ENCODE assay signal across 10 cellular contexts in the genomic region with DNA sequence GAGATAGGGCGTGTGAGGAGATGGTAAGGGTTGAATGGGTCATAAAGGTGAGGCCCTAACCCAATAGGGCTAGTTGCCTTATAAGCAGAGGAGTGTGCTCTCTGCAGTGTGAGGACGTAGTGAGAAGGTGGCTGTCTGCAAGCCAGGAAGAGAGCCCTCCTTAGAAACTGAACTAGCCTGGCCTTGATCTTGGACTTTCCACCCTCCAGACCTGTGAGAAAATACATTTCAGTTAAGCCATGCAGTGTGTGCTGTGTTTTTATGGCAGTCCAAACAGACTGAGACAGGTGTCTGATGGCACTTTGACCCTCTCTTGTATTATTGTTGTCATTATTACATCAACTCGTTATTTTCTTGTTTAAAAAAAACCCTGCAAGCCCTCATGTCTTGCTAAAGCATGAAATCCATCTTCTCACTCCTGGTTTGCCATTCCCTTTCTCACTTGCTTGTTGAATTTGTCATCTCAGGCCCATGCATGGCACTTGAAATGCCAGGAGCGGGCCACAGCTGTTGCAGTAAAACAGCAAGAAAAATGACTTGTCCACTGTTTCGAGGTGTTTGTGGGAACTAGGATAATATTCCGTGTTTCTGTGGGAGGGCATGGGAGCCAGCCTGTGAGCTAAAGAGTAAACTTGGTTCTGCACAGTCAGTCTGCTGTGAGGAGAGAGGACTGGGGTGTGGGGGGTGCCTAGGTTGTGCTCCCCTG.
DNase-seq lines count a peak whose midpoint lies in the region; ATAC-seq lines count a peak whose summit lies in the region.
"Had no signal": no experiment of that assay in that cellular context is flagged by ENCODE, and none has a peak within 500 bp of the region (broad histone marks: within the 10 kb centered on the region; RNA-seq: fewer than 3 reads in every experiment).

No MANE protein-coding gene starts in this region.

- intact Hi-C loops in activated naive CD4-positive, alpha-beta T cell treated with anti-CD3 and anti-CD28 coated beads for 36 hours (cut with micrococcal nuclease), result loop anchor here (2.0 to 5.0 kb wide), 2 partner anchors 80 to 916 kb away; partner anchors contain the start of gene STUM

- peak overlapping the region; percentile 68 for H3K27ac Mint-ChIP-seq in activated naive CD4-positive, alpha-beta T cell treated with anti-CD3 and anti-CD28 coated beads for 36 hours
- H3K27ac Mint-ChIP-seq: WTC11 had no signal

- 71 to 75% methylated on average over 6 of the region's 6 CpGs for WGBS in esophagus, 2 donors

- H3K27me3 Mint-ChIP-seq in activated naive CD4-positive, alpha-beta T cell treated with anti-CD3 and anti-CD28 coated beads for 36 hours (ENCODE audit: low read depth), result no peaks in the 10 kb centered on the region

- peaks cover 11% of the 10 kb centered on the region for H3K36me3 Mint-ChIP-seq in activated naive CD4-positive, alpha-beta T cell treated with anti-CD3 and anti-CD28 coated beads for 36 hours (ENCODE audit: low read depth)

- H3K36me3 ChIP-seq in esophagus (ENCODE audit: control insufficient read depth in 2 of 2, insufficient read depth in 2 of 2, low read length in 1 of 2) (peaks cover 0 to 3% of the 10 kb centered on the region in 2 donors), stomach smooth muscle (ENCODE audit: control insufficient read depth in 2 of 2, insufficient read depth in 2 of 2, low read length in 2 of 2) (peaks cover 2 to 4% of the 10 kb centered on the region in 2 donors)

- H3K4me1 ChIP-seq in esophagus (ENCODE audit: control insufficient read depth in 2 of 2, insufficient read depth in 2 of 2, low read length in 1 of 2), result no peaks in the 10 kb centered on the region
- peaks cover 33% of the 10 kb centered on the region for H3K4me1 ChIP-seq in stomach smooth muscle (ENCODE audit: control insufficient read depth, insufficient read depth, low read length)

- ATAC-seq in esophagus mucosa (no peak), GM21367 (IDR thresholded peaks at IDR 0.05; ENCODE audit: unreplicated experiment) (no peak)

- H3K4me3 Mint-ChIP-seq in activated naive CD4-positive, alpha-beta T cell treated with anti-CD3 and anti-CD28 coated beads for 36 hours, result no peak overlapping the region
- H3K4me3 Mint-ChIP-seq: WTC11 had no signal

- H3K27ac ChIP-seq in esophagus (ENCODE audit: low read depth in 2 of 2, low read length in 1 of 2) (peak overlapping the region; percentile 17 to 53), stomach smooth muscle (ENCODE audit: low read length) (peak overlapping the region; percentile 46)

- H3K27me3 ChIP-seq in esophagus (ENCODE audit: control insufficient read depth in 1 of 2, insufficient read depth in 2 of 2, low read length in 2 of 2) (no peaks in the 10 kb centered on the region), stomach smooth muscle (ENCODE audit: control insufficient read depth in 1 of 2, insufficient read depth in 2 of 2, low read length in 2 of 2) (no peaks in the 10 kb centered on the region)

- H3K9me3 Mint-ChIP-seq in activated naive CD4-positive, alpha-beta T cell treated with anti-CD3 and anti-CD28 coated beads for 36 hours, result peaks cover 17% of the 10 kb centered on the region

- no peak overlapping the region for H3K9ac ChIP-seq in stomach smooth muscle (ENCODE audit: low read length in 2 of 2)

- H3K4me3 ChIP-seq in esophagus (ENCODE audit: low read depth in 1 of 2, low read length in 2 of 2) (no peak overlapping the region), stomach smooth muscle (ENCODE audit: low read length in 2 of 2) (no peak overlapping the region)

- CTCF ChIA-PET in activated naive CD4-positive, alpha-beta T cell treated with anti-CD3 and anti-CD28 coated beads for 36 hours (lab: Charles Lee), result interaction anchor here (0.6 to 2.1 kb wide), 25 partner anchors 8 to 406 kb away, joined by 3 to 16 read pairs (median 6); partner anchors contain the start of gene STUM

- peaks cover 0 to 3% of the 10 kb centered on the region in 2 donors for H3K9me3 ChIP-seq in esophagus (ENCODE audit: control insufficient read depth in 2 of 2, insufficient read depth in 1 of 2, low read depth in 1 of 2, low read length in 1 of 2)
- no peaks in the 10 kb centered on the region for H3K9me3 ChIP-seq in stomach smooth muscle (ENCODE audit: control insufficient read depth in 2 of 2, low read length in 2 of 2)

- peaks cover 27% of the 10 kb centered on the region for H3K4me1 Mint-ChIP-seq in activated naive CD4-positive, alpha-beta T cell treated with anti-CD3 and anti-CD28 coated beads for 36 hours (ENCODE audit: low read depth)
- H3K4me1 Mint-ChIP-seq: WTC11 had no signal

- DNase-seq in activated naive CD4-positive, alpha-beta T cell treated with anti-CD3 and anti-CD28 coated beads for 36 hours, result no peak
- DNase-seq in activated naive CD4-positive, alpha-beta T cell treated with Interleukin-2 at 50 U/mL for 16 hours, result no peak
- peak; percentile 52 for DNase-seq in NCI-H69 (lab: John Stamatoyannopoulos, UW)
- DNase-seq in central memory CD4-positive, alpha-beta T cell, result no peak
- DNase-seq: NCI-H1105 had no signal
